ENCODE assay signal across 7 cellular contexts in genomic region chr10:125362966-125363365, GRCh38.
"Had no signal": no experiment of that assay in that cellular context is flagged by ENCODE, and none has a peak within 500 bp of the region (broad histone marks: within the 10 kb centered on the region; RNA-seq: fewer than 3 reads in every experiment).

No MANE protein-coding gene starts in this region.

- DNase-seq: IMR-90, KBM-7, KG1 had no signal

- H3K4me3 Mint-ChIP-seq: IgD-negative memory B cell had no signal

- H3K4me1 Mint-ChIP-seq: IgD-negative memory B cell had no signal

- ATAC-seq: HepG2 had no signal

- H3K36me3 Mint-ChIP-seq: IgD-negative memory B cell had no signal

- H3K27ac Mint-ChIP-seq: IgD-negative memory B cell had no signal

- H3K27ac ChIP-seq: HL-60 had no signal

- FAIRE-seq: HepG2, HTR-8/SVneo had no signal
